11 cellular contexts compared by ENCODE assay signal in genomic region chr9:78333-78732, GRCh38. TPM values are rescaled to one million over a fixed set of nuclear protein-coding genes. Genes with fewer than 3 reads are reported as not detected.
A peak's percentile ranks its signal among the peaks of the same experiment; 100 is the strongest.
DNase-seq lines count a peak whose midpoint lies in the region; ATAC-seq and TF ChIP-seq lines count a peak whose summit lies in the region.
"Not testable (repeated sequence)": the region's sequence is repeated elsewhere in the genome, so short reads cannot be mapped to it uniquely, and the experiment has no call there.
"Had no signal": no experiment of that assay in that cellular context is flagged by ENCODE, and none has a peak within 500 bp of the region (broad histone marks: within the 10 kb centered on the region; RNA-seq: fewer than 3 reads in every experiment).

No MANE protein-coding gene starts in this region.

- H3K36me3 Mint-ChIP-seq in activated CD4-positive, alpha-beta T cell treated with anti-CD3 and anti-CD28 coated beads, Interleukin-2, amount 10 ng/mL, durations not matched to agents 24 days and 14 days (ENCODE audit: low read depth): not testable (repeated sequence)

- dilution Hi-C loops in IMR-90 (cut with HindIII; ENCODE audit: low sequenced_read_pairs, unreplicated experiment): not testable (repeated sequence)

- not testable (repeated sequence) for H3K27ac Mint-ChIP-seq in activated CD4-positive, alpha-beta T cell treated with anti-CD3 and anti-CD28 coated beads, Interleukin-2, amount 10 ng/mL, durations not matched to agents 24 days and 14 days

- POLR2A ChIA-PET in IMR-90 (lab: Charles Lee; ENCODE audit: unreplicated experiment): not testable (repeated sequence)

- not testable (repeated sequence) for H3K56ac ChIP-seq in IMR-90 (ENCODE audit: extremely low read depth, insufficient read depth, low read length)

- H3K9me3 Mint-ChIP-seq in activated CD4-positive, alpha-beta T cell treated with anti-CD3 and anti-CD28 coated beads, Interleukin-2, amount 10 ng/mL, durations not matched to agents 24 days and 14 days: not testable (repeated sequence)

- not testable (repeated sequence) for H3K23ac ChIP-seq in IMR-90 (ENCODE audit: low read depth, low read length)

- H3K79me1 ChIP-seq in IMR-90 (ENCODE audit: low read depth in 1 of 2, low read length in 2 of 2): not testable (repeated sequence)

- 45 to 55% methylated on average over 3 of the region's 3 CpGs for WGBS in GM23248 (ENCODE audit: low coverage in 1 of 2, low lambda C conversion rate in 2 of 2, missing lambda C conversion rate in 2 of 2), 2 experiments
- no CpG with 5 or more reads among the region's 3 CpGs for WGBS in IMR-90 (ENCODE audit: extremely low coverage in 2 of 2, insufficient read length in 1 of 2), 2 experiments
- WGBS in lung, 2 donors: 49 to 70% methylated on average over 3 of the region's 3 CpGs

- not testable (repeated sequence) for H4K5ac ChIP-seq in IMR-90 (ENCODE audit: low read depth, low read length)

- H3K4me1 Mint-ChIP-seq in activated CD4-positive, alpha-beta T cell treated with anti-CD3 and anti-CD28 coated beads, Interleukin-2, amount 10 ng/mL, durations not matched to agents 24 days and 14 days: not testable (repeated sequence)

- TF ChIP-seq POLR2A in IMR-90 (IDR thresholded peaks at IDR 0.05; ENCODE audit: low read depth, low read length): not testable (repeated sequence)

- H3F3A ChIP-seq in GM23248 (ENCODE audit: insufficient read depth): not testable (repeated sequence)

- H2BK20ac ChIP-seq in IMR-90 (ENCODE audit: low read depth, low read length): not testable (repeated sequence)

- not testable (repeated sequence) for H3K9me3 ChIP-seq in GM23248 (ENCODE audit: low read depth); IMR-90 (ENCODE audit: control insufficient read depth, insufficient read depth, low read length); lung (ENCODE audit: control insufficient read depth in 2 of 2, insufficient read depth in 1 of 2, low read length in 1 of 2)

- H3K4me3 Mint-ChIP-seq in activated CD4-positive, alpha-beta T cell treated with anti-CD3 and anti-CD28 coated beads, Interleukin-2, amount 10 ng/mL, durations not matched to agents 24 days and 14 days: not testable (repeated sequence)

- not testable (repeated sequence) for H3K9ac ChIP-seq in GM23248; IMR-90 (ENCODE audit: low read depth, low read length)

- not testable (repeated sequence) for H3K4me3 ChIP-seq in GM23248; IMR-90 (ENCODE audit: insufficient read depth, low read depth, low read length); lung

- in situ Hi-C loops in GM23248 (cut with MboI); IMR-90 (cut with MboI; ENCODE audit: low sequenced_read_pairs): not testable (repeated sequence)

- not testable (repeated sequence) for H3K36me3 ChIP-seq in GM23248 (ENCODE audit: low read depth); IMR-90 (ENCODE audit: control insufficient read depth, insufficient read depth, low read length); lung (ENCODE audit: control insufficient read depth in 2 of 2, insufficient read depth in 2 of 2, low read length in 2 of 2)

- TF ChIP-seq CTCF in IMR-90 (conservative IDR thresholded peaks at IDR 0.05; ENCODE audit: low read depth, low read length); lung (IDR thresholded peaks at IDR 0.05; ENCODE audit: control extremely low read depth, extremely low read depth): not testable (repeated sequence)

- not testable (repeated sequence) for H2AK9ac ChIP-seq in IMR-90 (replicated peaks; ENCODE audit: low read depth, low read length, poor library complexity)

- H3K4me1 ChIP-seq in GM23248 (ENCODE audit: insufficient read depth): peaks cover 11% of the 10 kb centered on the region; the same call in 1 of the 2 replicates
- H3K4me1 ChIP-seq in IMR-90 (ENCODE audit: control insufficient read depth, insufficient read depth, low read length); lung (ENCODE audit: control insufficient read depth in 2 of 2, insufficient read depth in 2 of 2, low read length in 2 of 2): not testable (repeated sequence)

- not testable (repeated sequence) for H3K4ac ChIP-seq in IMR-90 (ENCODE audit: low read depth, low read length)

- CTCF ChIA-PET in IMR-90 (lab: Yijun Ruan, JAX): not testable (repeated sequence)

- intact Hi-C loops in IMR-90 (cut with micrococcal nuclease); activated CD4-positive, alpha-beta T cell treated with anti-CD3 and anti-CD28 coated beads, Interleukin-2, amount 10 ng/mL, durations not matched to agents 24 days and 14 days (cut with micrococcal nuclease); left ventricle myocardium superior (cut with micrococcal nuclease): not testable (repeated sequence)

- peak overlapping the region; percentile 33 for H2BK5ac ChIP-seq in IMR-90 (ENCODE audit: low read depth, low read length, poor library complexity, severe bottlenecking)

- H3K9me1 ChIP-seq in IMR-90 (ENCODE audit: insufficient read depth, low read length): not testable (repeated sequence)

- peaks cover 26% of the 10 kb centered on the region for H3K27me3 Mint-ChIP-seq in activated CD4-positive, alpha-beta T cell treated with anti-CD3 and anti-CD28 coated beads, Interleukin-2, amount 10 ng/mL, durations not matched to agents 24 days and 14 days

- not testable (repeated sequence) for H3K18ac ChIP-seq in IMR-90 (ENCODE audit: low read depth, low read length)

- H4K91ac ChIP-seq in IMR-90 (ENCODE audit: insufficient read depth, low read depth, low read length): not testable (repeated sequence)

- H3K9me2 ChIP-seq in GM23248 (ENCODE audit: insufficient read depth): not testable (repeated sequence)

- TF ChIP-seq RAD21 in IMR-90 (IDR thresholded peaks at IDR 0.05; ENCODE audit: low read length): not testable (repeated sequence)

- H3K4me2 ChIP-seq in GM23248 (ENCODE audit: unreplicated experiment); IMR-90 (ENCODE audit: low read depth, low read length): not testable (repeated sequence)

- H3K27ac ChIP-seq in GM23248; IMR-90 (ENCODE audit: insufficient read depth, low read length); lung (ENCODE audit: low read depth in 1 of 2, low read length in 1 of 2): not testable (repeated sequence)

- not testable (repeated sequence) for H4K8ac ChIP-seq in IMR-90 (ENCODE audit: low read depth in 2 of 2, low read length in 2 of 2)

- DNase-seq in EH (ENCODE audit: low read depth): peak; percentile 4
- peak; percentile 16 for DNase-seq in GM23248
- DNase-seq in IMR-90, left ventricle myocardium superior: not testable (repeated sequence)
- peak; percentile 30 for DNase-seq in activated CD4-positive, alpha-beta T cell treated with anti-CD3 and anti-CD28 coated beads, Interleukin-2, amount 10 ng/mL, durations not matched to agents 24 days and 14 days
- DNase-seq in lung (ENCODE audit: low spot score): peak; percentile 30

- not testable (repeated sequence) for BruUV-seq in IMR-90 (replicated peaks; lab: Mats Ljungman, UMichigan)

- not testable (repeated sequence) for H2BK15ac ChIP-seq in IMR-90 (ENCODE audit: low read depth, low read length)

- not testable (repeated sequence) for H3K79me2 ChIP-seq in GM23248 (ENCODE audit: insufficient read depth)

- H2AK5ac ChIP-seq in IMR-90 (ENCODE audit: low read depth, low read length): not testable (repeated sequence)

- not testable (repeated sequence) for H2BK120ac ChIP-seq in IMR-90 (ENCODE audit: low read depth, low read length)

- not testable (repeated sequence) for H2AFZ ChIP-seq in GM23248; IMR-90 (replicated peaks; ENCODE audit: low read length, poor library complexity)

- not testable (repeated sequence) for H3K27me3 ChIP-seq in GM23248 (replicated peaks; ENCODE audit: insufficient read depth); IMR-90 (ENCODE audit: control insufficient read depth, insufficient read depth, low read length); lung (ENCODE audit: control insufficient read depth, insufficient read depth)

- not testable (repeated sequence) for H3K14ac ChIP-seq in IMR-90 (replicated peaks; ENCODE audit: low read depth, low read length)

- H4K20me1 ChIP-seq in GM23248 (ENCODE audit: insufficient read depth); IMR-90 (ENCODE audit: insufficient read depth, low read length): not testable (repeated sequence)

- not testable (repeated sequence) for ATAC-seq in IMR-90 (ENCODE audit: low read depth)
- ATAC-seq in left ventricle myocardium superior: peak; percentile 49
- peak; percentile 49 for ATAC-seq in lung (ENCODE audit: insufficient read depth, low FRiP score)

RNA-seq across cellular contexts. Expression of gene FOXD4, which starts 39.9 kb away (rescaled TPM):
- 0.63 TPM in 1 of 2 replicates, not detected in the other for total RNA-seq in GM23248 (2014; rRNA removed; shearing (Covaris generic))
- polyA plus RNA-seq in GM23248 (2016; fragmentation: Nextera tagmentation; extraction: Ambion mirVana): 0.09 and 0.15 TPM in 2 replicates
- total RNA-seq in IMR-90 (2012; rRNA removed): 0.18 TPM in 1 of 2 replicates, not detected in the other
- polyA plus RNA-seq in IMR-90 (2012; rRNA removed): 0.03 and 0.09 TPM in 2 replicates
- 0.07 TPM in 1 of 2 replicates, not detected in the other for polyA plus RNA-seq in IMR-90 (2012; cell fraction: cytosol; rRNA removed)
- polyA plus RNA-seq in IMR-90 (2012; cell fraction: nucleus; rRNA removed; ENCODE audit: low replicate concordance): 0.32 and 0.52 TPM in 2 replicates
- total RNA-seq in activated CD4-positive, alpha-beta T cell treated with anti-CD3 and anti-CD28 coated beads, Interleukin-2, amount 10 ng/mL, durations not matched to agents 24 days and 14 days: not detected in 2 replicates
- 0.12 TPM for total RNA-seq in left ventricle myocardium superior
- total RNA-seq in lung: 1 to 10 TPM in 1 of 2 donors, under 1 TPM in 1; 0.34 to 1.1 TPM
- under 1 TPM; 0.35 to 0.53 TPM for polyA plus RNA-seq in lung
- total RNA-seq: CD8-positive, alpha-beta T cell; H1; H7 had no signal
- polyA plus RNA-seq: AG04450; CD4-positive, CD25-positive, alpha-beta regulatory T cell had no signal

RNA-seq across cellular contexts. Expression of gene WASHC1, which starts 49.1 kb away (rescaled TPM):
- total RNA-seq in GM23248 (2014; rRNA removed; shearing (Covaris generic)): 3.1 and 6.2 TPM in 2 replicates
- polyA plus RNA-seq in GM23248 (2016; fragmentation: Nextera tagmentation; extraction: Ambion mirVana): 7.7 and 9.0 TPM in 2 replicates
- 3.0 and 3.1 TPM in 2 replicates for total RNA-seq in IMR-90 (2012; rRNA removed)
- 13.7 and 17.6 TPM in 2 replicates for polyA plus RNA-seq in IMR-90 (2012; rRNA removed)
- 7.8 and 8.1 TPM in 2 replicates for polyA plus RNA-seq in IMR-90 (2012; cell fraction: cytosol; rRNA removed)
- polyA plus RNA-seq in IMR-90 (2012; cell fraction: nucleus; rRNA removed; ENCODE audit: low replicate concordance): 59.0 and 84.7 TPM in 2 replicates
- 17.9 and 18.2 TPM in 2 replicates for total RNA-seq in activated CD4-positive, alpha-beta T cell treated with anti-CD3 and anti-CD28 coated beads, Interleukin-2, amount 10 ng/mL, durations not matched to agents 24 days and 14 days
- 14.0 TPM for total RNA-seq in left ventricle myocardium superior
- 10 to 100 TPM; 18.5 to 24.7 TPM for total RNA-seq in lung
- 10 to 100 TPM; 13.7 to 24.7 TPM for polyA plus RNA-seq in lung
